In genomic region chr20:53660078-53660909, GRCh38 we compare ENCODE assay signal across 9 cellular contexts.
DNase-seq lines count a peak whose midpoint lies in the region; ATAC-seq and TF ChIP-seq lines count a peak whose summit lies in the region.
"Had no signal": no experiment of that assay in that cellular context is flagged by ENCODE, and none has a peak within 500 bp of the region (broad histone marks: within the 10 kb centered on the region; RNA-seq: fewer than 3 reads in every experiment).

No MANE protein-coding gene starts in this region.

- WGBS in ectodermal cell, 2 experiments, result 87 to 89% methylated on average over 38 of the region's 38 CpGs
- 6% methylated on average over 38 of the region's 38 CpGs for WGBS in thymus

- TF ChIP-seq CTCF in GM10266 (IDR thresholded peaks at IDR 0.05; ENCODE audit: control insufficient read depth, insufficient read depth, low read depth, missing control alignments), result no peak

- H3K36me3 Mint-ChIP-seq in T-helper 1 cell treated with Interleukin-12 subunit alpha and Interleukin-12 subunit beta and Interleukin-4 antibody, amounts not matched to agents 30 μg/mL and 1 μg/mL, for 36 hours (ENCODE audit: low read depth), result peaks cover 4% of the 10 kb centered on the region
- peaks cover 0 to 3% (median 0%) of the 10 kb centered on the region in 5 donors for H3K36me3 Mint-ChIP-seq in naive thymus-derived CD4-positive, alpha-beta T cell

- H3K4me1 Mint-ChIP-seq in T-helper 1 cell treated with Interleukin-12 subunit alpha and Interleukin-12 subunit beta and Interleukin-4 antibody, amounts not matched to agents 30 μg/mL and 1 μg/mL, for 36 hours (ENCODE audit: low read depth), result peaks cover 54% of the 10 kb centered on the region
- H3K4me1 Mint-ChIP-seq in naive thymus-derived CD4-positive, alpha-beta T cell, result peaks cover 40 to 79% (median 70%) of the 10 kb centered on the region in 7 donors

- peak overlapping the region; percentile 79 for H3K4me3 Mint-ChIP-seq in T-helper 1 cell treated with Interleukin-12 subunit alpha and Interleukin-12 subunit beta and Interleukin-4 antibody, amounts not matched to agents 30 μg/mL and 1 μg/mL, for 36 hours
- H3K4me3 Mint-ChIP-seq in naive thymus-derived CD4-positive, alpha-beta T cell, result peak overlapping the region; percentile 69 to 92 (median 86)

- peak; percentile 36 for ATAC-seq in naive thymus-derived CD4-positive, alpha-beta T cell
- ATAC-seq in GM21360 (IDR thresholded peaks at IDR 0.05; ENCODE audit: unreplicated experiment), result no peak

- H3K27me3 Mint-ChIP-seq in T-helper 1 cell treated with Interleukin-12 subunit alpha and Interleukin-12 subunit beta and Interleukin-4 antibody, amounts not matched to agents 30 μg/mL and 1 μg/mL, for 36 hours (ENCODE audit: low read depth), result no peaks in the 10 kb centered on the region
- H3K27me3 Mint-ChIP-seq in naive thymus-derived CD4-positive, alpha-beta T cell, result no peaks in the 10 kb centered on the region

- H3K36me3 ChIP-seq in ectodermal cell (ENCODE audit: control insufficient read depth, insufficient read depth, low read length) (no peaks in the 10 kb centered on the region), thymus (ENCODE audit: control insufficient read depth, insufficient read depth) (no peaks in the 10 kb centered on the region)
- no peaks in the 10 kb centered on the region for H3K36me3 ChIP-seq in naive thymus-derived CD4-positive, alpha-beta T cell (ENCODE audit: control insufficient read depth in 2 of 3, insufficient read depth in 3 of 3, low read length in 3 of 3)

- intact Hi-C loops in naive thymus-derived CD4-positive, alpha-beta T cell (cut with micrococcal nuclease), result loop anchor here (1.0 to 5.0 kb wide), 11 partner anchors 8 to 257 kb away; no protein-coding TSS in a partner anchor

- H3K4me1 ChIP-seq in ectodermal cell (ENCODE audit: control insufficient read depth, insufficient read depth, low read length) (peaks cover 19% of the 10 kb centered on the region), thymus (ENCODE audit: control insufficient read depth, insufficient read depth, low read length) (peaks cover 5% of the 10 kb centered on the region)
- peaks cover 12 to 32% of the 10 kb centered on the region in 2 donors for H3K4me1 ChIP-seq in naive thymus-derived CD4-positive, alpha-beta T cell (ENCODE audit: control insufficient read depth in 2 of 2, insufficient read depth in 2 of 2, low read length in 2 of 2)

- POLR2A ChIA-PET in naive thymus-derived CD4-positive, alpha-beta T cell (lab: Charles Lee), result interaction anchor here (0.6 to 11.1 kb wide), 21 partner anchors 8 to 212 kb away, joined by 3 to 125 read pairs (median 6); no protein-coding TSS in a partner anchor

- H3K27ac ChIP-seq in ectodermal cell (ENCODE audit: insufficient read depth, low read depth, low read length, poor library complexity, severe bottlenecking) (peak overlapping the region; percentile 74), thymus (ENCODE audit: low read depth) (peak overlapping the region; percentile 80)
- peak overlapping the region; percentile 74 for H3K27ac ChIP-seq in naive thymus-derived CD4-positive, alpha-beta T cell (ENCODE audit: low read depth, low read length)
- H3K27ac ChIP-seq: HL-60 had no signal

- H3K4me3 ChIP-seq in ectodermal cell (ENCODE audit: insufficient read depth, low read depth, low read length), result no peak overlapping the region
- peak overlapping the region; percentile 71 for H3K4me3 ChIP-seq in naive thymus-derived CD4-positive, alpha-beta T cell (ENCODE audit: low read length)
- H3K4me3 ChIP-seq in thymus (ENCODE audit: low read length), result peak overlapping the region; percentile 55

- peak overlapping the region; percentile 88 for H3K27ac Mint-ChIP-seq in T-helper 1 cell treated with Interleukin-12 subunit alpha and Interleukin-12 subunit beta and Interleukin-4 antibody, amounts not matched to agents 30 μg/mL and 1 μg/mL, for 36 hours
- peak overlapping the region; percentile 79 to 96 (median 92) for H3K27ac Mint-ChIP-seq in naive thymus-derived CD4-positive, alpha-beta T cell

- no peaks in the 10 kb centered on the region for H3K9me3 ChIP-seq in ectodermal cell (ENCODE audit: control insufficient read depth, low read length)
- no peaks in the 10 kb centered on the region for H3K9me3 ChIP-seq in naive thymus-derived CD4-positive, alpha-beta T cell (ENCODE audit: control insufficient read depth in 2 of 3, low read length in 3 of 3)
- no peaks in the 10 kb centered on the region for H3K9me3 ChIP-seq in thymus (ENCODE audit: control insufficient read depth)

- H3K9me3 Mint-ChIP-seq in T-helper 1 cell treated with Interleukin-12 subunit alpha and Interleukin-12 subunit beta and Interleukin-4 antibody, amounts not matched to agents 30 μg/mL and 1 μg/mL, for 36 hours, result no peaks in the 10 kb centered on the region
- no peaks in the 10 kb centered on the region for H3K9me3 Mint-ChIP-seq in naive thymus-derived CD4-positive, alpha-beta T cell

- CTCF ChIA-PET in naive thymus-derived CD4-positive, alpha-beta T cell (lab: Charles Lee), result interaction anchor here (0.6 to 1.8 kb wide), 9 partner anchors 22 to 204 kb away, joined by 3 to 6 read pairs (median 4); no protein-coding TSS in a partner anchor

- H3K27me3 ChIP-seq in ectodermal cell (ENCODE audit: control insufficient read depth, insufficient read depth, low read length, poor library complexity, severe bottlenecking) (no peaks in the 10 kb centered on the region), thymus (ENCODE audit: control insufficient read depth, insufficient read depth) (no peaks in the 10 kb centered on the region)
- H3K27me3 ChIP-seq in naive thymus-derived CD4-positive, alpha-beta T cell (ENCODE audit: control insufficient read depth in 2 of 2, insufficient read depth in 2 of 2, low read length in 2 of 2), result no peaks in the 10 kb centered on the region

- DNase-seq in GM10266 (ENCODE audit: extremely low spot score) (peak; percentile 40), NCI-H2227 (lab: John Stamatoyannopoulos, UW; ENCODE audit: unreplicated experiment) (no peak), HK-2 (ENCODE audit: unreplicated experiment) (no peak)
- peak; percentile 11 to 54 (median 39) for DNase-seq in naive thymus-derived CD4-positive, alpha-beta T cell

Comparison
In these comparisons a context has a peak if more than half of its experiments do, and no peak if none do; other contexts are left out.
1. DNase-seq: peak in GM10266 (single experiment) and naive thymus-derived CD4-positive, alpha-beta T cell (9 of 9); none in NCI-H2227 (single experiment) and HK-2 (single experiment).
2. Peak in every context shown above with its lines, with median percentiles within 50 percentile points of each other: H3K27ac ChIP-seq.